19 cellular contexts compared by ENCODE assay signal in the genomic region with DNA sequence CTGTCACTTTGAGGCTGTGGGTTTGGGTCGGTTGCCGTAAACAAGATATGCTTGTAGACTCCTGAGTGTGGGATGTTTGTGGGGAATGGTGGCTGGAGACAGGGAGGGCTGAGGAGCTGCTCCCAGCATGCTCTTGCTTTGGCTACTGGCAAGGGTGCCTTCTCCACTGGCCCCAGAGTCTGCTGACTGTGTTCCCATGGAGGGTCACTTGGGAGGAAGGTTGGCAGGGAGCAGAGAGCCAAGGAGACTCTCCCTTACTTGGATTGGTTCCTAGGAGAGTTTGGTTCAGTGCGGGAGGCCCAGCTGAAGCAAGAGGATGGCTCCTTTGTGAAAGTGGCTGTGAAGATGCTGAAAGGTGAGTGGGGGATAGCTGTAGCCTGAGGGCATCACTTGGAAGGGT. TPM values are rescaled to one million over a fixed set of nuclear protein-coding genes. Genes with fewer than 3 reads are reported as not detected.
A peak's percentile ranks its signal among the peaks of the same experiment; 100 is the strongest.
DNase-seq lines count a peak whose midpoint lies in the region; FAIRE-seq and TF ChIP-seq lines count a peak whose summit lies in the region.
"Had no signal": no experiment of that assay in that cellular context is flagged by ENCODE, and none has a peak within 500 bp of the region (broad histone marks: within the 10 kb centered on the region; RNA-seq: fewer than 3 reads in every experiment).

No MANE protein-coding gene starts in this region.

- H3K36me3 ChIP-seq in kidney (ENCODE audit: control insufficient read depth in 1 of 2, insufficient read depth in 2 of 2, low read length in 2 of 2) (no peaks in the 10 kb centered on the region), neuronal stem cell (replicated peaks in 1 of 2; ENCODE audit: control insufficient read depth in 2 of 2, insufficient read depth in 2 of 2, low read length in 2 of 2) (peaks cover 60 to 90% of the 10 kb centered on the region in 2 donors), testis (ENCODE audit: low read depth, missing control alignments) (no peaks in the 10 kb centered on the region)

- H2BK12ac ChIP-seq in neuronal stem cell (ENCODE audit: low read length): no peak overlapping the region

- no peak overlapping the region for H3K23ac ChIP-seq in neuronal stem cell (ENCODE audit: low read depth, low read length, poor library complexity)

- peaks cover 3 to 7% of the 10 kb centered on the region in 2 donors for H3K4me1 ChIP-seq in kidney (ENCODE audit: control insufficient read depth in 1 of 2, insufficient read depth in 1 of 2, low read depth in 1 of 2, low read length in 2 of 2)
- H3K4me1 ChIP-seq in neuronal stem cell (ENCODE audit: control insufficient read depth in 2 of 2, insufficient read depth in 1 of 2, low read depth in 1 of 2, low read length in 2 of 2): peaks cover 18 to 27% of the 10 kb centered on the region in 2 donors
- peaks cover 57% of the 10 kb centered on the region for H3K4me1 ChIP-seq in testis

- no peak overlapping the region for H4K8ac ChIP-seq in neuronal stem cell (ENCODE audit: low read depth, low read length)

- peak overlapping the region; percentile 46 for H2AK5ac ChIP-seq in neuronal stem cell (ENCODE audit: low read depth, low read length)

- no peaks in the 10 kb centered on the region for H3K27me3 ChIP-seq in neuronal stem cell (ENCODE audit: control insufficient read depth in 3 of 3, insufficient read depth in 3 of 3, low read depth in 1 of 3, low read length in 3 of 3)
- H3K27me3 ChIP-seq in testis: no peaks in the 10 kb centered on the region
- H3K27me3 ChIP-seq: SJSA1 had no signal

- WGBS in neuronal stem cell (ENCODE audit: extremely low coverage in 2 of 2, insufficient read length in 2 of 2, insufficient replicate concordance in 1 of 2), 2 donors: no CpG with 5 or more reads among the region's 3 CpGs
- WGBS in testis, 2 donors: 34 to 73% methylated on average over 3 of the region's 3 CpGs

- H3K79me1 ChIP-seq in neuronal stem cell (ENCODE audit: low read depth, low read length): no peaks in the 10 kb centered on the region

- H3K9ac ChIP-seq in kidney (ENCODE audit: low read length in 2 of 2) (no peak overlapping the region), neuronal stem cell (ENCODE audit: low read depth, low read length, poor library complexity) (no peak overlapping the region)
- H3K9ac ChIP-seq: KMS-11 had no signal

- no peak for FAIRE-seq in kidney (lab: Jason Lieb, UNC)

- no peak for TF ChIP-seq POLR2A in testis (IDR thresholded peaks at IDR 0.05)

- peak; percentile 29 for DNase-seq in kidney
- no peak for DNase-seq in neuronal stem cell (ENCODE audit: low spot score)
- no peak for DNase-seq in testis
- DNase-seq in NOMO-1 treated with dmso at 0.1 percent for 144 hours (lab: John Stamatoyannopoulos, UW; ENCODE audit: unreplicated experiment): no peak
- no peak for DNase-seq in foreskin melanocyte
- no peak for DNase-seq in SW480 (ENCODE audit: low spot score)
- DNase-seq: CD4-positive, CD25-positive, alpha-beta regulatory T cell; COR-L47; DMS79; IMR-90; NCI-H1092 treated with DMSO at 0.1 percent for 48 hours; NCI-H1436 treated with DMSO at 0.1 percent for 48 hours; NCI-H1930; NCI-H2227 treated with DMSO at 0.1 percent for 48 hours; NCI-H510A; NK-92 treated with Interleukin-12 subunit alpha and Interleukin-12 subunit beta, amount 100 ng/mL, for 24 hours had no signal

- H3K9me3 ChIP-seq in kidney (ENCODE audit: control insufficient read depth in 1 of 2, low read length in 2 of 2) (no peaks in the 10 kb centered on the region), neuronal stem cell (replicated peaks in 1 of 2; ENCODE audit: control insufficient read depth in 2 of 2, insufficient read depth in 1 of 2, low read depth in 1 of 2, low read length in 2 of 2) (peaks cover 0 to 2% of the 10 kb centered on the region in 2 donors), testis (no peaks in the 10 kb centered on the region)
- H3K9me3 ChIP-seq: SJSA1 had no signal

- no peak overlapping the region for H3K4ac ChIP-seq in neuronal stem cell (ENCODE audit: low read length)

- TF ChIP-seq CTCF in kidney (IDR thresholded peaks at IDR 0.05; ENCODE audit: borderline replicate concordance, extremely low read depth, insufficient read depth) (no peak), testis (IDR thresholded peaks at IDR 0.05) (no peak)

- no peak overlapping the region for H2BK15ac ChIP-seq in neuronal stem cell (ENCODE audit: low read length)

- H3K14ac ChIP-seq in neuronal stem cell (ENCODE audit: low read length): no peak overlapping the region

- H2BK5ac ChIP-seq in neuronal stem cell (ENCODE audit: low read length): no peak overlapping the region

- H4K91ac ChIP-seq in neuronal stem cell (ENCODE audit: low read depth, low read length, poor library complexity): peak overlapping the region; percentile 30

- intact Hi-C loops in kidney (cut with DNase I): no loop called here
- intact Hi-C loops in testis (cut with DNase I; ENCODE audit: low total_unique reads): no loop called here

- H3K18ac ChIP-seq in neuronal stem cell (ENCODE audit: low read length): no peak overlapping the region

- no peak overlapping the region for H2AFZ ChIP-seq in neuronal stem cell (ENCODE audit: low read length)

- H2BK120ac ChIP-seq in neuronal stem cell (ENCODE audit: low read depth, low read length): no peak overlapping the region

- H3K4me3 ChIP-seq in kidney (ENCODE audit: low read length in 2 of 2): no peak overlapping the region
- H3K4me3 ChIP-seq in neuronal stem cell (ENCODE audit: low read length in 2 of 2): no peak overlapping the region
- no peak overlapping the region for H3K4me3 ChIP-seq in testis
- H3K4me3 ChIP-seq: SJSA1 had no signal

- no peak overlapping the region for H3K4me2 ChIP-seq in neuronal stem cell (ENCODE audit: insufficient read depth, low read length, poor library complexity, severe bottlenecking)
- H3K4me2 ChIP-seq: KMS-11 had no signal

- H3K27ac ChIP-seq in cingulate gyrus (ENCODE audit: low read depth, low read length) (peak overlapping the region; percentile 79), kidney (ENCODE audit: low read depth in 2 of 2, low read length in 2 of 2) (no peak overlapping the region), neuronal stem cell (replicated peaks; ENCODE audit: low read length) (no peak overlapping the region), testis (peak overlapping the region; percentile 72 to 76)
- H3K27ac ChIP-seq: KMS-11, SJSA1 had no signal

RNA-seq across cellular contexts. Expression of a gene that starts 11.8 kb away (rescaled TPM):
- total RNA-seq in kidney (2.5 TPM), testis (100 to 1,000 TPM; 107 to 156 TPM)
- polyA plus RNA-seq in kidney (ENCODE audit: insufficient read depth, low read depth, low replicate concordance) (46.5 TPM), testis (ENCODE audit: insufficient read depth, low read depth, low replicate concordance) (99.0 TPM)
- polyA plus RNA-seq in neuronal stem cell (2013, experiment 1 of 2): 121 TPM
- 118 TPM for polyA plus RNA-seq in neuronal stem cell (2013, experiment 2 of 2)
- total RNA-seq: CD4-positive, CD25-positive, alpha-beta regulatory T cell had no signal

RNA-seq across cellular contexts. Expression of a gene that starts 26.7 kb away (rescaled TPM):
- total RNA-seq in kidney (35.4 TPM), testis (10 to 100 TPM; 49.4 to 70.9 TPM)
- polyA plus RNA-seq in kidney (ENCODE audit: insufficient read depth, low read depth, low replicate concordance) (8.0 TPM), testis (ENCODE audit: insufficient read depth, low read depth, low replicate concordance) (36.3 TPM)
- 21.6 TPM for polyA plus RNA-seq in neuronal stem cell (2013, experiment 1 of 2)
- 20.4 TPM for polyA plus RNA-seq in neuronal stem cell (2013, experiment 2 of 2)

RNA-seq across cellular contexts. Expression of a gene that starts 57.1 kb away (rescaled TPM):
- total RNA-seq in kidney (0.91 TPM), testis (1 to 10 TPM; 3.7 to 4.2 TPM)
- polyA plus RNA-seq in kidney (ENCODE audit: insufficient read depth, low read depth, low replicate concordance) (6.7 TPM), testis (ENCODE audit: insufficient read depth, low read depth, low replicate concordance) (2.9 TPM)
- 0.03 TPM for polyA plus RNA-seq in neuronal stem cell (2013, experiment 1 of 2)
- polyA plus RNA-seq in neuronal stem cell (2013, experiment 2 of 2): 0.06 TPM

Comparison
In these comparisons a context has a peak if more than half of its experiments do, and no peak if none do; other contexts are left out.
1. H3K27ac ChIP-seq: peak in cingulate gyrus (single experiment) and testis (2 of 2); none in kidney (0 of 2) and neuronal stem cell (single experiment).
2. RNA of a gene that starts 11.8 kb away (total RNA-seq): 107 to 156 TPM in testis; 2.5 TPM in kidney (single experiment); every median in the first group is over 10 times any median in the second.